8 cellular contexts compared by ENCODE assay signal in the genomic region with DNA sequence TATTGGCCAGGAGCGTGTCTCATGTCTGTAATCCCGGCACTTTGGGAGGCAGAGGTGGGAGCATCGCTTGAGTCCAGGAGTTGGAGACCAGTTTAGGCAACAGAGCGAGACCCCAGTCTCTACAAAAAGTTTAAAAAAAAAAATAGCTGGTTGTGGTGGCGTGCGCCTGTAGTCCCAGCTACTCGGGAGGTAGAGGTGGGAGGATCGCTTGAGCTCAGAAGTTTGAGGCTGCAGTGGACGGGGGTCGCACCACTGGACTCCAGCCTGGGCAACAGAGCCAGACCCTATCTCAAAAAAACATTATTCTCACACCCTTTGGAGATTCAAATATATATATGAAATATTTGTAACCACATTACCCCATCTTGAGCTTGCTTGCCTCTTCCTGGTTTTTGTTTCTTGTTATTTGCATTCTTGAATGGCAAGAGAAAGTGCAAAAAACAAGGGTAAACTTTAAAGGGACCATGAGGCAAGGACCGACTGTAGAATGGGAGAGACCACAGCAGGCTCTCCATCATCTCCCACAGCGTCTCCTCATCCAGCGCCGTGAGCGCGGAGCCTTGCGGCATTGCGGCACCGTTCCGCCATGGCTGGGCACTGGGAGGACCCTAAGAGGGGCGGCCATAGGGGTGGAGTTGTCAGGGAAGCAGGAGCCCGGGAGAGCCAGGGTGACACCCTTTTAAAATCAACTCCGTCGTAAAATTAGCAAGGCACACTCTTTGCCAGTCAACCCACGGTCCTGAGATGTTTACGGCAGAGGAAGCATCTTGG. TPM values are rescaled to one million over a fixed set of nuclear protein-coding genes. Genes with fewer than 3 reads are reported as not detected.
A peak's percentile ranks its signal among the peaks of the same experiment; 100 is the strongest.
DNase-seq lines count a peak whose midpoint lies in the region; ATAC-seq and TF ChIP-seq lines count a peak whose summit lies in the region.

No MANE protein-coding gene starts in this region.

- peaks cover 40% of the 10 kb centered on the region for H3K4me1 Mint-ChIP-seq in T-helper 1 cell treated with Interleukin-12 subunit alpha and Interleukin-12 subunit beta and Interleukin-4 antibody, amounts not matched to agents 30 μg/mL and 1 μg/mL, for 36 hours (ENCODE audit: low read depth)
- H3K4me1 Mint-ChIP-seq in WTC11, result peaks cover 36% of the 10 kb centered on the region
- H3K4me1 Mint-ChIP-seq in stimulated activated naive CD8-positive, alpha-beta T cell treated with anti-CD3 and anti-CD28 coated beads, Interleukin-15, amount 100 ng/mL, for 72 hours, result peaks cover 62% of the 10 kb centered on the region

- H3K4me3 ChIP-seq in iPS DF 6.9 (ENCODE audit: low read length), result peak overlapping the region; percentile 74; the same call in 1 of the 2 replicates

- no peak for TF ChIP-seq CTCF in WTC11 (IDR thresholded peaks at IDR 0.05)

- H3K9me3 Mint-ChIP-seq in T-helper 1 cell treated with Interleukin-12 subunit alpha and Interleukin-12 subunit beta and Interleukin-4 antibody, amounts not matched to agents 30 μg/mL and 1 μg/mL, for 36 hours, result no peaks in the 10 kb centered on the region
- H3K9me3 Mint-ChIP-seq in WTC11, result no peaks in the 10 kb centered on the region
- H3K9me3 Mint-ChIP-seq in stimulated activated naive CD8-positive, alpha-beta T cell treated with anti-CD3 and anti-CD28 coated beads, Interleukin-15, amount 100 ng/mL, for 72 hours, result no peaks in the 10 kb centered on the region

- H3K9me3 ChIP-seq in iPS DF 6.9 (ENCODE audit: control insufficient read depth, insufficient read depth, low read length), result no peaks in the 10 kb centered on the region

- peaks cover 2% of the 10 kb centered on the region; the same call in 1 of the 2 replicates for H3K4me1 ChIP-seq in iPS DF 6.9 (ENCODE audit: control insufficient read depth, insufficient read depth, low read length)

- peaks cover 21% of the 10 kb centered on the region for H3K36me3 Mint-ChIP-seq in T-helper 1 cell treated with Interleukin-12 subunit alpha and Interleukin-12 subunit beta and Interleukin-4 antibody, amounts not matched to agents 30 μg/mL and 1 μg/mL, for 36 hours (ENCODE audit: low read depth)
- H3K36me3 Mint-ChIP-seq in WTC11, result peaks cover 22% of the 10 kb centered on the region

- no peaks in the 10 kb centered on the region for H3K27me3 ChIP-seq in iPS DF 6.9 (ENCODE audit: control insufficient read depth, insufficient read depth, low read length)

- H3K4me3 Mint-ChIP-seq in T-helper 1 cell treated with Interleukin-12 subunit alpha and Interleukin-12 subunit beta and Interleukin-4 antibody, amounts not matched to agents 30 μg/mL and 1 μg/mL, for 36 hours, result peak overlapping the region; percentile 89
- H3K4me3 Mint-ChIP-seq in WTC11, result peak overlapping the region; percentile 95
- peak overlapping the region; percentile 89 to 97 for H3K4me3 Mint-ChIP-seq in stimulated activated naive CD8-positive, alpha-beta T cell treated with anti-CD3 and anti-CD28 coated beads, Interleukin-15, amount 100 ng/mL, for 72 hours

- H3K27ac Mint-ChIP-seq in T-helper 1 cell treated with Interleukin-12 subunit alpha and Interleukin-12 subunit beta and Interleukin-4 antibody, amounts not matched to agents 30 μg/mL and 1 μg/mL, for 36 hours, result peak overlapping the region; percentile 92
- no peak overlapping the region for H3K27ac Mint-ChIP-seq in WTC11
- peak overlapping the region; percentile 96 to 99 for H3K27ac Mint-ChIP-seq in stimulated activated naive CD8-positive, alpha-beta T cell treated with anti-CD3 and anti-CD28 coated beads, Interleukin-15, amount 100 ng/mL, for 72 hours

- CTCF ChIA-PET in WTC11 (lab: Charles Lee), result interaction anchor here (0.6 kb wide), 1 partner anchor 66 kb away, joined by 3 read pairs; no protein-coding TSS in a partner anchor

- H3K27me3 Mint-ChIP-seq in T-helper 1 cell treated with Interleukin-12 subunit alpha and Interleukin-12 subunit beta and Interleukin-4 antibody, amounts not matched to agents 30 μg/mL and 1 μg/mL, for 36 hours (ENCODE audit: low read depth), result no peaks in the 10 kb centered on the region
- no peaks in the 10 kb centered on the region for H3K27me3 Mint-ChIP-seq in WTC11 (ENCODE audit: low read depth)
- no peaks in the 10 kb centered on the region for H3K27me3 Mint-ChIP-seq in stimulated activated naive CD8-positive, alpha-beta T cell treated with anti-CD3 and anti-CD28 coated beads, Interleukin-15, amount 100 ng/mL, for 72 hours

- DNase-seq in T-helper 1 cell, result no peak
- DNase-seq in WTC11 (ENCODE audit: low spot score), result no peak
- no peak for DNase-seq in iPS DF 6.9 (ENCODE audit: low read depth, low spot score)
- no peak for DNase-seq in stimulated activated naive CD8-positive, alpha-beta T cell treated with anti-CD3 and anti-CD28 coated beads, Interleukin-15, amount 100 ng/mL, for 72 hours
- no peak for DNase-seq in NCI-H446 treated with DMSO at 0.1 percent for 48 hours (lab: John Stamatoyannopoulos, UW)

- POLR2A ChIA-PET in WTC11 (lab: Charles Lee), result no interaction called here

- no peak overlapping the region for H3K27ac ChIP-seq in iPS DF 6.9 (ENCODE audit: low read length)

- no CpG with 5 or more reads among the region's 26 CpGs for WGBS in iPS DF 6.9 (ENCODE audit: insufficient coverage, insufficient read length)

- ATAC-seq in WTC11 (no peak), GM21447 (IDR thresholded peaks at IDR 0.05; ENCODE audit: unreplicated experiment) (no peak), HG03354 (IDR thresholded peaks at IDR 0.05; ENCODE audit: poor library complexity, severe bottlenecking, unreplicated experiment) (no peak)
- no peak for ATAC-seq in stimulated activated naive CD8-positive, alpha-beta T cell treated with anti-CD3 and anti-CD28 coated beads, Interleukin-15, amount 100 ng/mL, for 72 hours

- H3K36me3 ChIP-seq in iPS DF 6.9 (ENCODE audit: control insufficient read depth, insufficient read depth, low read length), result no peaks in the 10 kb centered on the region

TF ChIP-seq in WTC11, 78 proteins besides CTCF, POLR2A, EP300 and RAD21:
- TF ChIP-seq CREB1 (CRISPR knock-in tag; IDR thresholded peaks at IDR 0.05) (no peak), ZNF121 (CRISPR knock-in tag; IDR thresholded peaks at IDR 0.05) (peak; percentile 51; the same call in 1 of the 2 replicates)
- TF ChIP-seq, protein P1, sequence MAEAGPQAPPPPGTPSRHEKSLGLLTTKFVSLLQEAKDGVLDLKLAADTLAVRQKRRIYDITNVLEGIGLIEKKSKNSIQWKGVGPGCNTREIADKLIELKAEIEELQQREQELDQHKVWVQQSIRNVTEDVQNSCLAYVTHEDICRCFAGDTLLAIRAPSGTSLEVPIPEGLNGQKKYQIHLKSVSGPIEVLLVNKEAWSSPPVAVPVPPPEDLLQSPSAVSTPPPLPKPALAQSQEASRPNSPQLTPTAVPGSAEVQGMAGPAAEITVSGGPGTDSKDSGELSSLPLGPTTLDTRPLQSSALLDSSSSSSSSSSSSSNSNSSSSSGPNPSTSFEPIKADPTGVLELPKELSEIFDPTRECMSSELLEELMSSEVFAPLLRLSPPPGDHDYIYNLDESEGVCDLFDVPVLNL (CRISPR knock-in tag; IDR thresholded peaks at IDR 0.05; ENCODE audit: borderline replicate concordance, low read depth), result no peak

RNA-seq across cellular contexts. Expression of gene ELP2, which starts 1.4 kb away (rescaled TPM):
- 136 to 144 TPM (median 141 TPM) in 3 replicates for total RNA-seq in WTC11 (2021)

RNA-seq across cellular contexts. Expression of gene SLC39A6, which starts 1.9 kb away (rescaled TPM):
- total RNA-seq in WTC11 (2021), result 29.2 to 33.7 TPM (median 32.7 TPM) in 3 replicates

RNA-seq across cellular contexts. Expression of gene MOCOS, which starts 56.2 kb away (rescaled TPM):
- total RNA-seq in WTC11 (2021), result 4.2 to 5.3 TPM (median 4.8 TPM) in 3 replicates
